8 cellular contexts compared by ENCODE assay signal in the genomic region with DNA sequence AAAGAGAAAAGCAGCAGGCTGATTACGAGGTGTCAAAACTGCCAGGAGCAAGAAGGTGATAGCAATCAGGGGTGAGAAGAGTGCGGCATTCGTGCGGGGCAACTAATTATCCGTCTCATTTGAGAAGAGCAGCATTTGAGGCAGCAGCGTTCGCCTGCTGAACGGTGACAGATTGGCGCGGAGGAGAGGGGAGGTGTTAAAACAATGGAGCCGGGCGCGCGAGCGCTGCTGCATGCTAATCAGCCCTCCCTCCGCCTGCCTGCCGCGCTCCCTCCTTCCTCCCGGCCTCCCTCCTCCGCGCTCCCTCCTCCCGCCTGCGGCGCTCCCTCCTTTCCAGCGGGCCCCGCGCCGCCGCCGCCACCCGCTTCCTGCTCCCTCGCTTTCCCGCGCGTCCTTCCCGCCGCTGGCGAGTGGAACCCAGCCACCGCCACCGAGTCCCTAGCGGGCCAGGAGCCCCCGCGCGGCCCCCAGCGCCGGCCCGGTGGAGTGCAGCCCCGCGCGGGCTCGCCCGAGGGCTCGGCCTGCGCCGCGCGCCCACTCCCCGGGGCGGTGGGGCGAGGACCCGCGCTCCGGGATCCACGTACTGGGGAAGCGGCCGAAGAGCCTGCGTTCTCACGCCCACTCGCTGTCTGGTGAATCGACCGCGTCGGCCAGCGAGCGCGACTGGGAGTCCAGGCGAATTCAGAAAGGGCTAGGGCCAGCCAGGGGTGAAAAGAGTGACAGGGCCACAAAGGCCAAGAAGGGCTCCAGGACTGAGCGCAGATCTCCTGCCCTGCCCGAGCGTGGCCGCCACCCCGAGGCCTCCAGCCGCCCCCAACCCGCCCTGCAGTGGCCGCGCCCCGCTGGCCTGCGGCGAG.
DNase-seq lines count a peak whose midpoint lies in the region; ATAC-seq and TF ChIP-seq lines count a peak whose summit lies in the region.

No MANE protein-coding gene starts in this region.

- H3K27me3 ChIP-seq in mesendoderm (ENCODE audit: insufficient read depth, low read length, poor library complexity) = no peaks in the 10 kb centered on the region

- no peaks in the 10 kb centered on the region for H3K36me3 Mint-ChIP-seq in endothelial cell (ENCODE audit: low read depth, unreplicated experiment)

- peak overlapping the region; percentile 85 for H3K4me2 ChIP-seq in mesendoderm (ENCODE audit: low read length)

- peak overlapping the region; percentile 89 for H3K27ac ChIP-seq in mesendoderm (ENCODE audit: low read depth, low read length)

- H3K4me3 ChIP-seq in GM12864 (ENCODE audit: low read depth, low read length) = peak overlapping the region; percentile 70
- H3K4me3 ChIP-seq in mesendoderm (ENCODE audit: low read length) = peak overlapping the region; percentile 27

- H2BK120ac ChIP-seq in mesendoderm (ENCODE audit: low read depth, low read length) = peak overlapping the region; percentile 78

- peak overlapping the region; percentile 61 for H3K4ac ChIP-seq in mesendoderm (ENCODE audit: low read depth, low read length)

- peaks cover 20% of the 10 kb centered on the region for H3K4me1 Mint-ChIP-seq in endothelial cell (ENCODE audit: unreplicated experiment)

- H3K9ac ChIP-seq in mesendoderm (ENCODE audit: low read length) = peak overlapping the region; percentile 63

- H3K23ac ChIP-seq in mesendoderm (ENCODE audit: low read length) = no peak overlapping the region

- no CpG with 5 or more reads among the region's 89 CpGs for WGBS in mesendoderm (ENCODE audit: extremely low coverage, insufficient coverage, low lambda C conversion rate)

- H4K5ac ChIP-seq in mesendoderm (ENCODE audit: low read length) = no peak overlapping the region

- no peaks in the 10 kb centered on the region for H3K79me2 ChIP-seq in mesendoderm (ENCODE audit: control insufficient read depth, insufficient read depth, low read length)

- no peaks in the 10 kb centered on the region for H3K79me1 ChIP-seq in mesendoderm (ENCODE audit: low read length)

- H2BK15ac ChIP-seq in mesendoderm (replicated peaks; ENCODE audit: low read depth) = peak overlapping the region; percentile 45

- peak overlapping the region; percentile 95 for H3K18ac ChIP-seq in mesendoderm (ENCODE audit: low read length)

- DNase-seq in GM12864 (ENCODE audit: low read depth) (no peak), NCI-H2196 (lab: John Stamatoyannopoulos, UW; ENCODE audit: unreplicated experiment) (peak; percentile 55), activated T-cell treated with anti-CD3 and anti-CD28 coated beads for 4 hours (peak; percentile 33), endothelial cell (ENCODE audit: low spot score) (peak; percentile 49), mesendoderm (peak; percentile 93)
- DNase-seq in stimulated activated CD8-positive, alpha-beta memory T cell treated with anti-CD3 and anti-CD28 coated beads, Interleukin-15, amount 100 ng/mL, for 48 hours (ENCODE audit: low read depth in 2 of 2) = peak; percentile 30 to 34

- H3K9me3 Mint-ChIP-seq in endothelial cell (ENCODE audit: unreplicated experiment) = no peaks in the 10 kb centered on the region

- no peak overlapping the region for H2AK5ac ChIP-seq in mesendoderm (ENCODE audit: low read length)

- peaks cover 2% of the 10 kb centered on the region for H3K4me1 ChIP-seq in mesendoderm (ENCODE audit: control insufficient read depth, low read depth, low read length)

- H3K4me3 Mint-ChIP-seq in endothelial cell (ENCODE audit: unreplicated experiment) = peak overlapping the region; percentile 93

- no peak overlapping the region for H4K8ac ChIP-seq in mesendoderm (ENCODE audit: low read depth, low read length)

- H3K27me3 Mint-ChIP-seq in endothelial cell (ENCODE audit: unreplicated experiment) = peaks cover 16% of the 10 kb centered on the region

- TF ChIP-seq CTCF in GM12864 (IDR thresholded peaks at IDR 0.05; ENCODE audit: low read depth, low read length, missing control alignments) = no peak
- TF ChIP-seq CTCF in endothelial cell (IDR thresholded peaks at IDR 0.05; ENCODE audit: unreplicated experiment) = no peak

- peak overlapping the region; percentile 56 for H2BK5ac ChIP-seq in mesendoderm (ENCODE audit: low read length)

- no peaks in the 10 kb centered on the region for H3K36me3 ChIP-seq in mesendoderm (ENCODE audit: control insufficient read depth, insufficient read depth, low read length)

- peak; percentile 39 for ATAC-seq in HG02571 (IDR thresholded peaks at IDR 0.05; ENCODE audit: unreplicated experiment)
- ATAC-seq in HG03097 (IDR thresholded peaks at IDR 0.05; ENCODE audit: low FRiP score, unreplicated experiment) = no peak

- H3K27ac Mint-ChIP-seq in endothelial cell (ENCODE audit: unreplicated experiment) = no peak overlapping the region

- peak overlapping the region; percentile 90 for H3K56ac ChIP-seq in mesendoderm (ENCODE audit: low read length)
